In genomic region chr1:84996846-84997666, GRCh38 we compare ENCODE assay signal across 1 cellular context.
A peak's percentile ranks its signal among the peaks of the same experiment; 100 is the strongest.
TF ChIP-seq lines count a peak whose summit lies in the region.

TSS of gene MCOLN2 (minus strand) at chr1:84997113. CDS start at chr1:84996872, 241 bp downstream.

TF ChIP-seq in GM12878, 131 proteins besides CTCF, POLR2A, EP300 and RAD21 (continued from another document and continues in another):
- TF ChIP-seq ZBTB11 (CRISPR knock-in tag; IDR thresholded peaks at IDR 0.05) (peak; percentile 64), MTA2 (IDR thresholded peaks at IDR 0.05; ENCODE audit: low read depth) (no peak), CBX3 (IDR thresholded peaks at IDR 0.05; ENCODE audit: borderline replicate concordance, low read depth) (no peak), FOS (IDR thresholded peaks at IDR 0.05; ENCODE audit: borderline replicate concordance, extremely low read depth, insufficient read length) (no peak), NFXL1 (IDR thresholded peaks at IDR 0.05; ENCODE audit: borderline replicate concordance) (no peak), BCL11A (IDR thresholded peaks at IDR 0.05; ENCODE audit: low read depth, low read length) (no peak), STAT3 (IDR thresholded peaks at IDR 0.05; ENCODE audit: low read depth, low read length) (no peak), POLR2AphosphoS2 (IDR thresholded peaks at IDR 0.05; ENCODE audit: low read depth, low read length) (peak; percentile 49; the same call in 1 of the 2 replicates), ZZZ3 (IDR thresholded peaks at IDR 0.05; ENCODE audit: control insufficient read depth, insufficient read length, low read depth) (no peak), SUZ12 (IDR thresholded peaks at IDR 0.05; ENCODE audit: unreplicated experiment) (no peak), ZBTB4 (CRISPR knock-in tag; IDR thresholded peaks at IDR 0.05) (no peak), HDAC6 (IDR thresholded peaks at IDR 0.05; ENCODE audit: unreplicated experiment) (no peak), CBFB (IDR thresholded peaks at IDR 0.05; ENCODE audit: low read depth) (no peak), TAF1 (IDR thresholded peaks at IDR 0.05; ENCODE audit: borderline replicate concordance, low read depth, low read length) (peak; percentile 86), SPI1 (IDR thresholded peaks at IDR 0.05; ENCODE audit: borderline replicate concordance, insufficient read depth, low read depth, low read length) (no peak), CHD2 (IDR thresholded peaks at IDR 0.05; ENCODE audit: borderline replicate concordance, low read depth, low read length) (no peak), CUX1 (IDR thresholded peaks at IDR 0.05; ENCODE audit: insufficient replicate concordance, low read depth, low read length) (no peak), EZH2 (IDR thresholded peaks at IDR 0.05; ENCODE audit: borderline replicate concordance, control insufficient read depth, low read depth, low read length) (no peak), BACH1 (IDR thresholded peaks at IDR 0.05; ENCODE audit: borderline replicate concordance) (peak; percentile 58; the same call in 1 of the 2 replicates), NFIC (IDR thresholded peaks at IDR 0.05; ENCODE audit: low read depth, low read length) (no peak), ZNF592 (IDR thresholded peaks at IDR 0.05) (no peak), NFYA (IDR thresholded peaks at IDR 0.05; ENCODE audit: borderline replicate concordance, low read depth, low read length) (no peak), FOXM1 (IDR thresholded peaks at IDR 0.05; ENCODE audit: low read depth, low read length) (no peak), BCL3 (IDR thresholded peaks at IDR 0.05; ENCODE audit: borderline replicate concordance, insufficient read depth, low read depth, low read length, poor library complexity, severe bottlenecking) (no peak), EGR1 (IDR thresholded peaks at IDR 0.05; ENCODE audit: borderline replicate concordance in 1 of 2, low read depth in 2 of 2, low read length in 2 of 2) (peak in 1 of 2 experiments; percentile 67; a peak in 1 of 3 replicates), CBX5 (IDR thresholded peaks at IDR 0.05; ENCODE audit: low read depth) (no peak), LARP7 (IDR thresholded peaks at IDR 0.05) (no peak; the same call in 1 of the 2 replicates), TBL1XR1 (IDR thresholded peaks at IDR 0.05; ENCODE audit: low read depth, low read length) (no peak), ZNF24 (IDR thresholded peaks at IDR 0.05) (no peak), RFX5 (IDR thresholded peaks at IDR 0.05; ENCODE audit: low read depth, low read length) (no peak), ZNF384 (IDR thresholded peaks at IDR 0.05; ENCODE audit: borderline replicate concordance, low read depth, low read length) (no peak), ZNF274 (IDR thresholded peaks at IDR 0.05; ENCODE audit: insufficient read depth, insufficient read length) (no peak), RAD51 (IDR thresholded peaks at IDR 0.05) (no peak), ATF2 (IDR thresholded peaks at IDR 0.05; ENCODE audit: low read length) (no peak), ELK1 (IDR thresholded peaks at IDR 0.05; ENCODE audit: low read depth, low read length) (no peak), PML (IDR thresholded peaks at IDR 0.05; ENCODE audit: low read length) (no peak), IRF3 (IDR thresholded peaks at IDR 0.05) (no peak), SMARCA5 (IDR thresholded peaks at IDR 0.05) (no peak; the same call in 1 of the 2 replicates), GATAD2B (conservative IDR thresholded peaks at IDR 0.05; ENCODE audit: low read depth) (peak; percentile 79; the same call in 1 of the 2 replicates), SREBF2 (IDR thresholded peaks at IDR 0.05; ENCODE audit: low read length) (no peak)
